In genomic region chr1:116172666-116173065, GRCh38 we compare ENCODE assay signal across 1 cellular context.
A peak's percentile ranks its signal among the peaks of the same experiment; 100 is the strongest.
TF ChIP-seq lines count a peak whose summit lies in the region.

No MANE protein-coding gene starts in this region.

TF ChIP-seq in HepG2, 621 proteins besides CTCF, POLR2A, EP300 and RAD21 (continues in another document):
- TF ChIP-seq, protein P1, sequence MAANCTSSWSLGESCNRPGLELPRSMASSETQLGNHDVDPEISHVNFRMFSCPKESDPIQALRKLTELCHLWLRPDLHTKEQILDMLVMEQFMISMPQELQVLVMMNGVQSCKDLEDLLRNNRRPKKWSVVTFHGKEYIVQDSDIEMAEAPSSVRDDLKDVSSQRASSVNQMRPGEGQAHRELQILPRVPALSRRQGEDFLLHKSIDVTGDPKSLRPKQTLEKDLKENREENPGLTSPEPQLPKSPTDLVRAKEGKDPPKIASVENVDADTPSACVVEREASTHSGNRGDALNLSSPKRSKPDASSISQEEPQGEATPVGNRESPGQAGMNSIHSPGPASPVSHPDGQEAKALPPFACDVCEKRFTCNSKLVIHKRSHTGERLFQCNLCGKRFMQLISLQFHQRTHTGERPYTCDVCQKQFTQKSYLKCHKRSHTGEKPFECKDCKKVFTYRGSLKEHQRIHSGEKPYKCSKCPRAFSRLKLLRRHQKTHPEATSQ (CRISPR knock-in tag; IDR thresholded peaks at IDR 0.05; ENCODE audit: borderline replicate concordance) = no peak
- TF ChIP-seq SSRP1 (CRISPR knock-in tag; IDR thresholded peaks at IDR 0.05) (no peak), ELF4 (CRISPR knock-in tag; IDR thresholded peaks at IDR 0.05; ENCODE audit: borderline replicate concordance) (no peak), CEBPZ (IDR thresholded peaks at IDR 0.05; ENCODE audit: low read length) (no peak), ESRRA (CRISPR knock-in tag; IDR thresholded peaks at IDR 0.05; ENCODE audit: low read depth) (peak; percentile 20; the same call in 1 of the 2 replicates), TMF1 (CRISPR knock-in tag; IDR thresholded peaks at IDR 0.05; ENCODE audit: low read depth) (no peak), ZNF430 (CRISPR knock-in tag; IDR thresholded peaks at IDR 0.05) (no peak), FOXP1 (IDR thresholded peaks at IDR 0.05) (no peak), FOXP1 (CRISPR knock-in tag; IDR thresholded peaks at IDR 0.05) (peak; percentile 66), HMG20A (CRISPR knock-in tag; IDR thresholded peaks at IDR 0.05; ENCODE audit: borderline replicate concordance) (no peak; the same call in 1 of the 2 replicates), ZGPAT (CRISPR knock-in tag; IDR thresholded peaks at IDR 0.05) (0 out of 2 replicates have a peak, but pooled peaks have one; percentile 28), SCMH1 (CRISPR knock-in tag; IDR thresholded peaks at IDR 0.05; ENCODE audit: borderline replicate concordance) (no peak), PPARG (CRISPR knock-in tag; conservative IDR thresholded peaks at IDR 0.05) (0 out of 2 replicates have a peak, but pooled peaks have one; percentile 13), TRIM22 (IDR thresholded peaks at IDR 0.05) (no peak), ZMYM3 (CRISPR knock-in tag; IDR thresholded peaks at IDR 0.05) (peak; percentile 27; the same call in 1 of the 2 replicates), HNRNPUL1 (IDR thresholded peaks at IDR 0.05; ENCODE audit: low read depth, low read length) (no peak), ZNF788 (CRISPR knock-in tag; IDR thresholded peaks at IDR 0.05; ENCODE audit: borderline replicate concordance) (no peak), DNMT3B (CRISPR knock-in tag; conservative IDR thresholded peaks at IDR 0.05) (no peak), PLRG1 (conservative IDR thresholded peaks at IDR 0.05) (no peak), ZNF121 (CRISPR knock-in tag; IDR thresholded peaks at IDR 0.05) (no peak), FOSL2 (CRISPR knock-in tag; IDR thresholded peaks at IDR 0.05) (0 out of 2 replicates have a peak, but pooled peaks have one; percentile 8), SMARCE1 (IDR thresholded peaks at IDR 0.05; ENCODE audit: borderline replicate concordance) (no peak), PAX8 (CRISPR knock-in tag; IDR thresholded peaks at IDR 0.05; ENCODE audit: borderline replicate concordance) (no peak), NFE2 (CRISPR knock-in tag; IDR thresholded peaks at IDR 0.05) (no peak), GATAD2A (CRISPR knock-in tag; IDR thresholded peaks at IDR 0.05) (peak; percentile 86), LCORL (IDR thresholded peaks at IDR 0.05) (no peak), LCORL (CRISPR knock-in tag; IDR thresholded peaks at IDR 0.05) (peak; percentile 61; the same call in 1 of the 2 replicates), HBP1 (CRISPR knock-in tag; IDR thresholded peaks at IDR 0.05; ENCODE audit: low read depth) (no peak), GPN1 (CRISPR knock-in tag; IDR thresholded peaks at IDR 0.05; ENCODE audit: borderline replicate concordance) (no peak), ZNF615 (CRISPR knock-in tag; IDR thresholded peaks at IDR 0.05; ENCODE audit: borderline replicate concordance) (no peak), ZNF562 (CRISPR knock-in tag; IDR thresholded peaks at IDR 0.05; ENCODE audit: borderline replicate concordance) (no peak), STAT5B (CRISPR knock-in tag; IDR thresholded peaks at IDR 0.05) (no peak), ZNF777 (CRISPR knock-in tag; IDR thresholded peaks at IDR 0.05) (no peak), FOSL1 (CRISPR knock-in tag; IDR thresholded peaks at IDR 0.05; ENCODE audit: borderline replicate concordance) (no peak), ZEB1 (IDR thresholded peaks at IDR 0.05; ENCODE audit: insufficient replicate concordance, low read depth) (peak; percentile 31), HNF4G (IDR thresholded peaks at IDR 0.05; ENCODE audit: borderline replicate concordance, low read depth, low read length) (peak; percentile 78), HNF4G (CRISPR knock-in tag; IDR thresholded peaks at IDR 0.05; ENCODE audit: borderline replicate concordance, low read depth) (peak; percentile 40; the same call in 1 of the 2 replicates), SMAD9 (CRISPR knock-in tag; IDR thresholded peaks at IDR 0.05) (no peak), ZNF614 (CRISPR knock-in tag; IDR thresholded peaks at IDR 0.05; ENCODE audit: borderline replicate concordance) (no peak)
- TF ChIP-seq, protein P2, sequence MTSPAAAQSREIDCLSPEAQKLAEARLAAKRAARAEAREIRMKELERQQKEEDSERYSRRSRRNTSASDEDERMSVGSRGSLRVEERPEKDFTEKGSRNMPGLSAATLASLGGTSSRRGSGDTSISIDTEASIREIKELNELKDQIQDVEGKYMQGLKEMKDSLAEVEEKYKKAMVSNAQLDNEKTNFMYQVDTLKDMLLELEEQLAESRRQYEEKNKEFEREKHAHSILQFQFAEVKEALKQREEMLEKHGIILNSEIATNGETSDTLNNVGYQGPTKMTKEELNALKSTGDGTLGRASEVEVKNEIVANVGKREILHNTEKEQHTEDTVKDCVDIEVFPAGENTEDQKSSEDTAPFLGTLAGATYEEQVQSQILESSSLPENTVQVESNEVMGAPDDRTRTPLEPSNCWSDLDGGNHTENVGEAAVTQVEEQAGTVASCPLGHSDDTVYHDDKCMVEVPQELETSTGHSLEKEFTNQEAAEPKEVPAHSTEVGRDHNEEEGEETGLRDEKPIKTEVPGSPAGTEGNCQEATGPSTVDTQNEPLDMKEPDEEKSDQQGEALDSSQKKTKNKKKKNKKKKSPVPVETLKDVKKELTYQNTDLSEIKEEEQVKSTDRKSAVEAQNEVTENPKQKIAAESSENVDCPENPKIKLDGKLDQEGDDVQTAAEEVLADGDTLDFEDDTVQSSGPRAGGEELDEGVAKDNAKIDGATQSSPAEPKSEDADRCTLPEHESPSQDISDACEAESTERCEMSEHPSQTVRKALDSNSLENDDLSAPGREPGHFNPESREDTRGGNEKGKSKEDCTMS (CRISPR knock-in tag; conservative IDR thresholded peaks at IDR 0.05) = no peak
- TF ChIP-seq, protein P3, sequence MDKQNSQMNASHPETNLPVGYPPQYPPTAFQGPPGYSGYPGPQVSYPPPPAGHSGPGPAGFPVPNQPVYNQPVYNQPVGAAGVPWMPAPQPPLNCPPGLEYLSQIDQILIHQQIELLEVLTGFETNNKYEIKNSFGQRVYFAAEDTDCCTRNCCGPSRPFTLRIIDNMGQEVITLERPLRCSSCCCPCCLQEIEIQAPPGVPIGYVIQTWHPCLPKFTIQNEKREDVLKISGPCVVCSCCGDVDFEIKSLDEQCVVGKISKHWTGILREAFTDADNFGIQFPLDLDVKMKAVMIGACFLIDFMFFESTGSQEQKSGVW (CRISPR knock-in tag; IDR thresholded peaks at IDR 0.05; ENCODE audit: borderline replicate concordance) = no peak
- TF ChIP-seq, protein P4, sequence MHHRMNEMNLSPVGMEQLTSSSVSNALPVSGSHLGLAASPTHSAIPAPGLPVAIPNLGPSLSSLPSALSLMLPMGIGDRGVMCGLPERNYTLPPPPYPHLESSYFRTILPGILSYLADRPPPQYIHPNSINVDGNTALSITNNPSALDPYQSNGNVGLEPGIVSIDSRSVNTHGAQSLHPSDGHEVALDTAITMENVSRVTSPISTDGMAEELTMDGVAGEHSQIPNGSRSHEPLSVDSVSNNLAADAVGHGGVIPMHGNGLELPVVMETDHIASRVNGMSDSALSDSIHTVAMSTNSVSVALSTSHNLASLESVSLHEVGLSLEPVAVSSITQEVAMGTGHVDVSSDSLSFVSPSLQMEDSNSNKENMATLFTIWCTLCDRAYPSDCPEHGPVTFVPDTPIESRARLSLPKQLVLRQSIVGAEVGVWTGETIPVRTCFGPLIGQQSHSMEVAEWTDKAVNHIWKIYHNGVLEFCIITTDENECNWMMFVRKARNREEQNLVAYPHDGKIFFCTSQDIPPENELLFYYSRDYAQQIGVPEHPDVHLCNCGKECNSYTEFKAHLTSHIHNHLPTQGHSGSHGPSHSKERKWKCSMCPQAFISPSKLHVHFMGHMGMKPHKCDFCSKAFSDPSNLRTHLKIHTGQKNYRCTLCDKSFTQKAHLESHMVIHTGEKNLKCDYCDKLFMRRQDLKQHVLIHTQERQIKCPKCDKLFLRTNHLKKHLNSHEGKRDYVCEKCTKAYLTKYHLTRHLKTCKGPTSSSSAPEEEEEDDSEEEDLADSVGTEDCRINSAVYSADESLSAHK (CRISPR knock-in tag; IDR thresholded peaks at IDR 0.05; ENCODE audit: borderline replicate concordance) = no peak
- TF ChIP-seq, protein P5, sequence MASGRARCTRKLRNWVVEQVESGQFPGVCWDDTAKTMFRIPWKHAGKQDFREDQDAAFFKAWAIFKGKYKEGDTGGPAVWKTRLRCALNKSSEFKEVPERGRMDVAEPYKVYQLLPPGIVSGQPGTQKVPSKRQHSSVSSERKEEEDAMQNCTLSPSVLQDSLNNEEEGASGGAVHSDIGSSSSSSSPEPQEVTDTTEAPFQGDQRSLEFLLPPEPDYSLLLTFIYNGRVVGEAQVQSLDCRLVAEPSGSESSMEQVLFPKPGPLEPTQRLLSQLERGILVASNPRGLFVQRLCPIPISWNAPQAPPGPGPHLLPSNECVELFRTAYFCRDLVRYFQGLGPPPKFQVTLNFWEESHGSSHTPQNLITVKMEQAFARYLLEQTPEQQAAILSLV (CRISPR knock-in tag; IDR thresholded peaks at IDR 0.05; ENCODE audit: borderline replicate concordance) = no peak
- TF ChIP-seq, protein P6, sequence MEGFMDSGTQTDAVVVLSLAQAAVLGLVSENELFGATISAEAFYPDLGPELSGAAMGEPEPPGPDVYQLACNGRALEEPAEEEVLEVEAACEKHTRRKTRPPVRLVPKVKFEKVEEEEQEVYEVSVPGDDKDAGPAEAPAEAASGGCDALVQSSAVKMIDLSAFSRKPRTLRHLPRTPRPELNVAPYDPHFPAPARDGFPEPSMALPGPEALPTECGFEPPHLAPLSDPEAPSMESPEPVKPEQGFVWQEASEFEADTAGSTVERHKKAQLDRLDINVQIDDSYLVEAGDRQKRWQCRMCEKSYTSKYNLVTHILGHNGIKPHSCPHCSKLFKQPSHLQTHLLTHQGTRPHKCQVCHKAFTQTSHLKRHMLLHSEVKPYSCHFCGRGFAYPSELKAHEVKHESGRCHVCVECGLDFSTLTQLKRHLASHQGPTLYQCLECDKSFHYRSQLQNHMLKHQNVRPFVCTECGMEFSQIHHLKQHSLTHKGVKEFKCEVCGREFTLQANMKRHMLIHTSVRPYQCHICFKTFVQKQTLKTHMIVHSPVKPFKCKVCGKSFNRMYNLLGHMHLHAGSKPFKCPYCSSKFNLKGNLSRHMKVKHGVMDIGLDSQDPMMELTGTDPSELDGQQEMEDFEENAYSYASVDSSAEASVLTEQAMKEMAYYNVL (CRISPR knock-in tag; IDR thresholded peaks at IDR 0.05; ENCODE audit: borderline replicate concordance) = peak; percentile 72
- TF ChIP-seq, protein P7, sequence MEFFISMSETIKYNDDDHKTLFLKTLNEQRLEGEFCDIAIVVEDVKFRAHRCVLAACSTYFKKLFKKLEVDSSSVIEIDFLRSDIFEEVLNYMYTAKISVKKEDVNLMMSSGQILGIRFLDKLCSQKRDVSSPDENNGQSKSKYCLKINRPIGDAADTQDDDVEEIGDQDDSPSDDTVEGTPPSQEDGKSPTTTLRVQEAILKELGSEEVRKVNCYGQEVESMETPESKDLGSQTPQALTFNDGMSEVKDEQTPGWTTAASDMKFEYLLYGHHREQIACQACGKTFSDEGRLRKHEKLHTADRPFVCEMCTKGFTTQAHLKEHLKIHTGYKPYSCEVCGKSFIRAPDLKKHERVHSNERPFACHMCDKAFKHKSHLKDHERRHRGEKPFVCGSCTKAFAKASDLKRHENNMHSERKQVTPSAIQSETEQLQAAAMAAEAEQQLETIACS (CRISPR knock-in tag; IDR thresholded peaks at IDR 0.05) = no peak
